8 cellular contexts compared by ENCODE assay signal in genomic region chr3:142724682-142725351, GRCh38. TPM values are rescaled to one million over a fixed set of nuclear protein-coding genes. Genes with fewer than 3 reads are reported as not detected.
DNase-seq lines count a peak whose midpoint lies in the region; ATAC-seq and TF ChIP-seq lines count a peak whose summit lies in the region.

No MANE protein-coding gene starts in this region.

- DNase-seq in COR-L47 (lab: John Stamatoyannopoulos, UW) (peak; percentile 50), T1000 (lab: John Stamatoyannopoulos, UW) (peak; percentile 29), lower lobe of right lung (peak; percentile 48), GF-D8 (lab: John Stamatoyannopoulos, UW) (no peak)
- DNase-seq in effector memory CD4-positive, alpha-beta T cell = peak in 2 of 3 donors; percentile 0 to 1

- H3K27ac ChIP-seq in effector memory CD4-positive, alpha-beta T cell (ENCODE audit: insufficient read depth, low read length, poor library complexity, severe bottlenecking) = peak overlapping the region; percentile 51
- peak overlapping the region; percentile 84 for H3K27ac ChIP-seq in lower lobe of right lung

- peaks cover 2 to 4% (median 4%) of the 10 kb centered on the region in 3 donors for H3K4me1 Mint-ChIP-seq in IgD-negative memory B cell
- H3K4me1 Mint-ChIP-seq in stimulated activated naive CD8-positive, alpha-beta T cell treated with anti-CD3 and anti-CD28 coated beads, Interleukin-15, Interleukin-2, amounts not matched to agents 100 ng/mL and 50 ng/mL, for 24 hours (ENCODE audit: low read depth) = peaks cover 12% of the 10 kb centered on the region

- H3K27ac Mint-ChIP-seq in IgD-negative memory B cell = peak overlapping the region in 2 of 3 donors; percentile 15 to 76
- peak overlapping the region; percentile 79 for H3K27ac Mint-ChIP-seq in stimulated activated naive CD8-positive, alpha-beta T cell treated with anti-CD3 and anti-CD28 coated beads, Interleukin-15, Interleukin-2, amounts not matched to agents 100 ng/mL and 50 ng/mL, for 24 hours

- TF ChIP-seq CTCF in lower lobe of right lung (IDR thresholded peaks at IDR 0.05) = no peak

- peak overlapping the region; percentile 80 to 87 (median 84) for H3K4me3 Mint-ChIP-seq in IgD-negative memory B cell
- H3K4me3 Mint-ChIP-seq in stimulated activated naive CD8-positive, alpha-beta T cell treated with anti-CD3 and anti-CD28 coated beads, Interleukin-15, Interleukin-2, amounts not matched to agents 100 ng/mL and 50 ng/mL, for 24 hours = peak overlapping the region; percentile 85

- H3K27me3 ChIP-seq in effector memory CD4-positive, alpha-beta T cell (replicated peaks; ENCODE audit: control insufficient read depth, insufficient read depth, low read length, poor library complexity, severe bottlenecking) = no peaks in the 10 kb centered on the region
- H3K27me3 ChIP-seq in lower lobe of right lung (ENCODE audit: low read depth) = no peaks in the 10 kb centered on the region

- intact Hi-C loops in lower lobe of right lung (cut with DNase I) = no loop called here

- H3K9me3 Mint-ChIP-seq in IgD-negative memory B cell = peaks cover 0 to 6% (median 2%) of the 10 kb centered on the region in 3 donors
- H3K9me3 Mint-ChIP-seq in stimulated activated naive CD8-positive, alpha-beta T cell treated with anti-CD3 and anti-CD28 coated beads, Interleukin-15, Interleukin-2, amounts not matched to agents 100 ng/mL and 50 ng/mL, for 24 hours = no peaks in the 10 kb centered on the region

- peaks cover 14% of the 10 kb centered on the region for H3K27me3 Mint-ChIP-seq in IgD-negative memory B cell
- H3K27me3 Mint-ChIP-seq in stimulated activated naive CD8-positive, alpha-beta T cell treated with anti-CD3 and anti-CD28 coated beads, Interleukin-15, Interleukin-2, amounts not matched to agents 100 ng/mL and 50 ng/mL, for 24 hours = peaks cover 52% of the 10 kb centered on the region

- ATAC-seq in GM21390 (IDR thresholded peaks at IDR 0.05; ENCODE audit: unreplicated experiment) (peak; percentile 13), lower lobe of right lung (peak; percentile 56 to 69)

- H3K36me3 ChIP-seq in effector memory CD4-positive, alpha-beta T cell (ENCODE audit: control insufficient read depth, insufficient read depth, low read length) = no peaks in the 10 kb centered on the region
- H3K36me3 ChIP-seq in lower lobe of right lung = no peaks in the 10 kb centered on the region

- no peaks in the 10 kb centered on the region for H3K36me3 Mint-ChIP-seq in IgD-negative memory B cell
- no peaks in the 10 kb centered on the region for H3K36me3 Mint-ChIP-seq in stimulated activated naive CD8-positive, alpha-beta T cell treated with anti-CD3 and anti-CD28 coated beads, Interleukin-15, Interleukin-2, amounts not matched to agents 100 ng/mL and 50 ng/mL, for 24 hours (ENCODE audit: low read depth)

- peaks cover 9% of the 10 kb centered on the region for H3K4me1 ChIP-seq in effector memory CD4-positive, alpha-beta T cell (ENCODE audit: control insufficient read depth, insufficient read depth, low read length, poor library complexity, severe bottlenecking)
- no peaks in the 10 kb centered on the region for H3K4me1 ChIP-seq in lower lobe of right lung

- peak overlapping the region; percentile 74 for H3K4me3 ChIP-seq in effector memory CD4-positive, alpha-beta T cell (ENCODE audit: insufficient read depth, low read depth, low read length, poor library complexity, severe bottlenecking)
- peak overlapping the region; percentile 71 for H3K4me3 ChIP-seq in lower lobe of right lung

- H3K9me3 ChIP-seq in effector memory CD4-positive, alpha-beta T cell (ENCODE audit: control insufficient read depth, low read length) = no peaks in the 10 kb centered on the region
- no peaks in the 10 kb centered on the region for H3K9me3 ChIP-seq in lower lobe of right lung

RNA-seq across cellular contexts. Expression of gene TRPC1, which starts 1.0 kb away (rescaled TPM):
- polyA plus RNA-seq in IgD-negative memory B cell = 0.45 TPM
- 5.4 TPM for total RNA-seq in lower lobe of right lung
